In genomic region chr15:40048155-40048792, GRCh38 we compare ENCODE assay signal across 9 cellular contexts. TPM values are rescaled to one million over a fixed set of nuclear protein-coding genes. Genes with fewer than 3 reads are reported as not detected.
DNase-seq lines count a peak whose midpoint lies in the region; ATAC-seq and TF ChIP-seq lines count a peak whose summit lies in the region.
"Had no signal": no experiment of that assay in that cellular context is flagged by ENCODE, and none has a peak within 500 bp of the region (broad histone marks: within the 10 kb centered on the region; RNA-seq: fewer than 3 reads in every experiment).

No MANE protein-coding gene starts in this region.

- H3K4me1 Mint-ChIP-seq in Calu3 (ENCODE audit: low read depth, unreplicated experiment): peaks cover 26% of the 10 kb centered on the region
- peaks cover 45% of the 10 kb centered on the region for H3K4me1 Mint-ChIP-seq in brain
- peaks cover 29% of the 10 kb centered on the region for H3K4me1 Mint-ChIP-seq in neural crest cell

- no peaks in the 10 kb centered on the region for H3K27me3 Mint-ChIP-seq in Calu3 (ENCODE audit: unreplicated experiment)
- H3K27me3 Mint-ChIP-seq in brain: no peaks in the 10 kb centered on the region
- H3K27me3 Mint-ChIP-seq in neural crest cell (ENCODE audit: low read depth): peaks cover 2% of the 10 kb centered on the region

- H3K27ac Mint-ChIP-seq in Calu3 (ENCODE audit: unreplicated experiment): peak overlapping the region; percentile 44
- peak overlapping the region in 3 of 5 experiments; percentile 11 to 49 (median 33) for H3K27ac Mint-ChIP-seq in brain
- H3K27ac Mint-ChIP-seq in neural crest cell (ENCODE audit: unreplicated experiment): no peak overlapping the region

- intact Hi-C loops in Calu3 (cut with micrococcal nuclease; ENCODE audit: unreplicated experiment): loop anchor here (5.0 kb wide), 2 partner anchors 114 to 224 kb away; partner anchors contain the start of gene BUB1B

- no TSS peak for BruUV-seq in Calu3 (replicated peaks; lab: Mats Ljungman, UMichigan)

- peaks cover 5% of the 10 kb centered on the region for H3K36me3 Mint-ChIP-seq in Calu3 (ENCODE audit: insufficient read depth, unreplicated experiment)
- H3K36me3 Mint-ChIP-seq in brain: no peaks in the 10 kb centered on the region
- H3K36me3 Mint-ChIP-seq in neural crest cell (ENCODE audit: low read depth): no peaks in the 10 kb centered on the region

- no peak for DNase-seq in Calu3
- DNase-seq in Kasumi-1 (lab: John Stamatoyannopoulos, UW): peak; percentile 61 to 78
- DNase-seq in neural crest cell (ENCODE audit: low read depth, low spot score): no peak
- no peak for DNase-seq in HEK293T (ENCODE audit: extremely low spot score)
- DNase-seq in DMS 273 treated with DMSO at 0.1 percent for 48 hours (lab: John Stamatoyannopoulos, UW): no peak
- DNase-seq in hepatic stellate cell (ENCODE audit: low spot score): no peak
- DNase-seq: effector CD8-positive, alpha-beta T cell had no signal

- H3K9me3 Mint-ChIP-seq in Calu3 (ENCODE audit: low read depth, unreplicated experiment) (peaks cover 2% of the 10 kb centered on the region), brain (no peaks in the 10 kb centered on the region), neural crest cell (no peaks in the 10 kb centered on the region)

- no peak for ATAC-seq in GM18867 (IDR thresholded peaks at IDR 0.05; ENCODE audit: unreplicated experiment)

- H3K4me3 Mint-ChIP-seq in Calu3 (ENCODE audit: low read depth, unreplicated experiment) (no peak overlapping the region), brain (no peak overlapping the region), neural crest cell (peak overlapping the region; percentile 36)

- TF ChIP-seq CTCF in Calu3 (IDR thresholded peaks at IDR 0.05; ENCODE audit: unreplicated experiment) (no peak), brain (conservative IDR thresholded peaks at IDR 0.05) (no peak), neural crest cell (conservative IDR thresholded peaks at IDR 0.05) (no peak)

- POLR2A ChIA-PET in HEK293T (lab: Yijun Ruan, JAX): interaction anchor here (0.9 to 1.6 kb wide), 4 partner anchors 41 to 206 kb away, joined by 3 to 4 read pairs (median 3); no protein-coding TSS in a partner anchor

- CTCF ChIA-PET in Calu3 (lab: Charles Lee): interaction anchor here (1.2 to 3.9 kb wide), 2 partner anchors 49 to 57 kb away, joined by 3 to 75 read pairs; no protein-coding TSS in a partner anchor
- CTCF ChIA-PET in HEK293T (lab: Yijun Ruan, JAX): interaction anchor here (1.3 to 4.1 kb wide), 3 partner anchors 57 to 226 kb away, joined by 3 to 34 read pairs (median 7); no protein-coding TSS in a partner anchor

TF ChIP-seq in HEK293T, 16 proteins besides CTCF, POLR2A, EP300 and RAD21:
- TF ChIP-seq ELF4 (IDR thresholded peaks at IDR 0.05): no peak
- TF ChIP-seq ARNT (IDR thresholded peaks at IDR 0.05): no peak
- no peak for TF ChIP-seq HDGF (IDR thresholded peaks at IDR 0.05; ENCODE audit: borderline replicate concordance)
- no peak for TF ChIP-seq TARDBP (IDR thresholded peaks at IDR 0.05)
- no peak for TF ChIP-seq ZNF384 (IDR thresholded peaks at IDR 0.05)
- TF ChIP-seq BHLHE40 (IDR thresholded peaks at IDR 0.05; ENCODE audit: borderline replicate concordance): no peak
- TF ChIP-seq SUZ12 (IDR thresholded peaks at IDR 0.05): no peak
- no peak for TF ChIP-seq SP1 (IDR thresholded peaks at IDR 0.05)
- no peak for TF ChIP-seq FOXA1 (IDR thresholded peaks at IDR 0.05)
- TF ChIP-seq L3MBTL2 (conservative IDR thresholded peaks at IDR 0.05): no peak
- TF ChIP-seq FOXK2 (IDR thresholded peaks at IDR 0.05): no peak
- TF ChIP-seq FOXM1 (IDR thresholded peaks at IDR 0.05; ENCODE audit: borderline replicate concordance): no peak
- TF ChIP-seq CTBP1 (IDR thresholded peaks at IDR 0.05; ENCODE audit: borderline replicate concordance): no peak
- TF ChIP-seq LEF1 (IDR thresholded peaks at IDR 0.05; ENCODE audit: borderline replicate concordance): no peak
- TF ChIP-seq PKNOX1 (IDR thresholded peaks at IDR 0.05): no peak
- no peak for TF ChIP-seq NFRKB (IDR thresholded peaks at IDR 0.05)

RNA-seq across cellular contexts. Expression of gene SRP14, which starts 9.3 kb away (rescaled TPM):
- total RNA-seq in Calu3 (2022) (96.5 and 113 TPM in 2 replicates), neural crest cell (229 and 234 TPM in 2 replicates)
- 457 TPM for polyA plus RNA-seq in brain (ENCODE audit: insufficient read depth, low read depth, low replicate concordance)

Comparison
In these comparisons a context has a peak if more than half of its experiments do, and no peak if none do; other contexts are left out.
1. DNase-seq: peak in Kasumi-1 (2 of 2); none in Calu3 (single experiment), neural crest cell (single experiment), HEK293T (single experiment), DMS 273 treated with DMSO at 0.1 percent for 48 hours (single experiment) and hepatic stellate cell (single experiment).